1 cellular context compared by ENCODE assay signal in genomic region chr21:45050786-45051489, GRCh38.
TF ChIP-seq lines count a peak whose summit lies in the region.

No MANE protein-coding gene starts in this region.

TF ChIP-seq in A549, 52 proteins besides CTCF, POLR2A, EP300 and RAD21 (continued from another document):
- TF ChIP-seq ZFP36 (IDR thresholded peaks at IDR 0.05; ENCODE audit: borderline replicate concordance, partially characterized antibody) (no peak), RNF2 (IDR thresholded peaks at IDR 0.05; ENCODE audit: borderline replicate concordance, low read depth) (no peak), NPAS2 (CRISPR knock-in tag; IDR thresholded peaks at IDR 0.05; ENCODE audit: borderline replicate concordance) (no peak), MAFK (IDR thresholded peaks at IDR 0.05; ENCODE audit: partially characterized antibody) (no peak), KDM1A (IDR thresholded peaks at IDR 0.05; ENCODE audit: low read depth) (no peak), TP53 (CRISPR knock-in tag; IDR thresholded peaks at IDR 0.05) (no peak)
